Comparison of ENCODE assay signal across 14 cellular contexts in the genomic region with DNA sequence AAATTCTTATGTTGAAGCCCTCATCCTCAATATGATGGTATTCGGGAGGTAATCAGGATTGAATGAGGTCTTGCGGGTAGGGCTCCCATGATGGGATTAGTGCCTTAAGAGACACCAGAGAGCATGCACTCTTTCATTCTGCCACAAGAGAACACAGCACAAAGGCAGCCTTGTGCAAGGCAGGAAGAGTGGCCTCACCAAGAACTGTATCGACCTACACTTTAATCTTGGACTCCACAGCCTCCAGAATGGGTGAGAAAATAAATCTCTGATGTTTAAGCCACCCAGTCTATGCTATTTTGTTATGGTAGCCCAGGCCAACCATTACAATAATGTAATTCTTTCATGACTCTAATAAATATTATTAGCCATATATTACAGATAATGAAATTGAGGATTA. TPM values are rescaled to one million over a fixed set of nuclear protein-coding genes. Genes with fewer than 3 reads are reported as not detected.
DNase-seq lines count a peak whose midpoint lies in the region; ATAC-seq and TF ChIP-seq lines count a peak whose summit lies in the region.
"Had no signal": no experiment of that assay in that cellular context is flagged by ENCODE, and none has a peak within 500 bp of the region (broad histone marks: within the 10 kb centered on the region; RNA-seq: fewer than 3 reads in every experiment).

No MANE protein-coding gene starts in this region.

- H3K36me3 Mint-ChIP-seq in GM23338 (ENCODE audit: low read depth) (peaks cover 7% of the 10 kb centered on the region; the same call in 2 of the 3 replicates), neural crest cell (ENCODE audit: low read depth) (peaks cover 3% of the 10 kb centered on the region)
- H3K36me3 Mint-ChIP-seq in activated T-helper 17 cell treated with anti-CD3 and anti-CD28 coated beads, Interleukin-2, amount 50 U/mL, for 72 hours (ENCODE audit: low read depth): peaks cover 55% of the 10 kb centered on the region

- H3F3A ChIP-seq in GM23338 (replicated peaks; ENCODE audit: low read depth): no peaks in the 10 kb centered on the region

- peak; percentile 8 for DNase-seq in A673 (ENCODE audit: low spot score)
- DNase-seq in GM23338 (ENCODE audit: low spot score): peak; percentile 9
- peak; percentile 7 for DNase-seq in neural crest cell (ENCODE audit: low read depth, low spot score)
- no peak for DNase-seq in OCI-LY7 (ENCODE audit: low spot score)
- no peak for DNase-seq in GM19240 (ENCODE audit: insufficient read length, low spot score)
- DNase-seq: DMS79, Karpas-422, MM.1S, NCI-H1105 treated with DMSO at 0.1 percent for 48 hours, NCI-H1694 treated with DMSO at 0.1 percent for 48 hours, NCI-H226, NCI-H526 had no signal

- intact Hi-C loops in A673 (cut with micrococcal nuclease; ENCODE audit: unreplicated experiment): no loop called here
- intact Hi-C loops in OCI-LY7 (cut with micrococcal nuclease; ENCODE audit: unreplicated experiment): loop anchor here (10.0 kb wide), 1 partner anchor 414 kb away; a partner anchor contains a TSS

- H3K27me3 Mint-ChIP-seq in GM23338 (ENCODE audit: insufficient read depth, low read depth, poor library complexity) (no peaks in the 10 kb centered on the region), neural crest cell (ENCODE audit: low read depth) (no peaks in the 10 kb centered on the region)
- no peaks in the 10 kb centered on the region for H3K27me3 Mint-ChIP-seq in activated T-helper 17 cell treated with anti-CD3 and anti-CD28 coated beads, Interleukin-2, amount 50 U/mL, for 72 hours

- no peak overlapping the region for H3K4me3 Mint-ChIP-seq in GM23338
- peak overlapping the region; percentile 22 for H3K4me3 Mint-ChIP-seq in activated T-helper 17 cell treated with anti-CD3 and anti-CD28 coated beads, Interleukin-2, amount 50 U/mL, for 72 hours
- peak overlapping the region; percentile 70 for H3K4me3 Mint-ChIP-seq in neural crest cell

- no peaks in the 10 kb centered on the region for H3K4me1 Mint-ChIP-seq in GM23338
- peaks cover 27% of the 10 kb centered on the region for H3K4me1 Mint-ChIP-seq in activated T-helper 17 cell treated with anti-CD3 and anti-CD28 coated beads, Interleukin-2, amount 50 U/mL, for 72 hours
- H3K4me1 Mint-ChIP-seq in neural crest cell: peaks cover 11% of the 10 kb centered on the region

- H3K9me3 Mint-ChIP-seq in GM23338 (no peaks in the 10 kb centered on the region), neural crest cell (no peaks in the 10 kb centered on the region)
- no peaks in the 10 kb centered on the region for H3K9me3 Mint-ChIP-seq in activated T-helper 17 cell treated with anti-CD3 and anti-CD28 coated beads, Interleukin-2, amount 50 U/mL, for 72 hours

- BruUV-seq in A673 (replicated peaks; lab: Mats Ljungman, UMichigan): no TSS peak
- no TSS peak for BruUV-seq in OCI-LY7 (replicated peaks; lab: Mats Ljungman, UMichigan)

- H3K27me3 ChIP-seq in A673 (replicated peaks; ENCODE audit: insufficient read depth, low read depth, low read length, poor library complexity): no peaks in the 10 kb centered on the region
- H3K27me3 ChIP-seq in GM23338 (ENCODE audit: insufficient read depth): no peaks in the 10 kb centered on the region

- CTCF ChIA-PET in A673 (lab: Charles Lee) (no interaction called here), OCI-LY7 (lab: Charles Lee; ENCODE audit: unreplicated experiment) (no interaction called here)

- H3K9me3 ChIP-seq in A673 (ENCODE audit: low read depth, low read length, poor library complexity, severe bottlenecking) (no peaks in the 10 kb centered on the region), OCI-LY7 (ENCODE audit: low read length) (no peaks in the 10 kb centered on the region)

- H2AFZ ChIP-seq in GM23338: no peak overlapping the region
- no peak overlapping the region for H2AFZ ChIP-seq in OCI-LY7 (ENCODE audit: low read length)

- H3K27ac ChIP-seq in A673 (ENCODE audit: low read depth, low read length, poor library complexity, severe bottlenecking) (no peak overlapping the region), GM23338 (ENCODE audit: low read depth) (no peak overlapping the region), OCI-LY7 (ENCODE audit: low read depth, low read length, poor library complexity, severe bottlenecking) (no peak overlapping the region)

- H3K36me3 ChIP-seq in A673 (ENCODE audit: insufficient read depth, low read length, poor library complexity, severe bottlenecking): peaks cover 9% of the 10 kb centered on the region
- H3K36me3 ChIP-seq in GM23338 (ENCODE audit: insufficient read depth): no peaks in the 10 kb centered on the region
- H3K36me3 ChIP-seq in OCI-LY7 (ENCODE audit: insufficient read depth, low read length): peaks cover 52% of the 10 kb centered on the region

- TF ChIP-seq CTCF in A673 (conservative IDR thresholded peaks at IDR 0.05; ENCODE audit: low read depth, low read length): no peak
- TF ChIP-seq CTCF in GM23338 (conservative IDR thresholded peaks at IDR 0.05; ENCODE audit: low read depth in 2 of 2): no peak
- no peak for TF ChIP-seq CTCF in neural crest cell (conservative IDR thresholded peaks at IDR 0.05)
- no peak for TF ChIP-seq CTCF in OCI-LY7 (conservative IDR thresholded peaks at IDR 0.05; ENCODE audit: low read length)

- H3K4me1 ChIP-seq in A673 (ENCODE audit: insufficient read depth, low read length, poor library complexity, severe bottlenecking) (peaks cover 4% of the 10 kb centered on the region), GM23338 (ENCODE audit: insufficient read depth) (no peaks in the 10 kb centered on the region), OCI-LY7 (ENCODE audit: insufficient read depth, low read length, poor library complexity, severe bottlenecking) (no peaks in the 10 kb centered on the region)

- H3K4me3 ChIP-seq in A673 (ENCODE audit: low read depth, low read length, poor library complexity, severe bottlenecking) (no peak overlapping the region), GM23338 (no peak overlapping the region), OCI-LY7 (ENCODE audit: low read depth, low read length, poor library complexity, severe bottlenecking) (no peak overlapping the region)

- H3K79me2 ChIP-seq in GM23338 (replicated peaks; ENCODE audit: insufficient read depth): peaks cover 100% of the 10 kb centered on the region
- H3K79me2 ChIP-seq in OCI-LY7 (ENCODE audit: insufficient read depth, low read depth, low read length): peaks cover 98% of the 10 kb centered on the region

- POLR2A ChIA-PET in A673 (lab: Charles Lee; ENCODE audit: low non-redundant PET): no interaction called here
- POLR2A ChIA-PET in OCI-LY7 (lab: Charles Lee): no interaction called here

- H4K20me1 ChIP-seq in GM23338 (replicated peaks; ENCODE audit: insufficient read depth): peaks cover 55% of the 10 kb centered on the region
- peaks cover 25% of the 10 kb centered on the region; the same call in 1 of the 2 replicates for H4K20me1 ChIP-seq in OCI-LY7 (ENCODE audit: insufficient read depth, low read length)

- H3K9me2 ChIP-seq in GM23338 (ENCODE audit: insufficient read depth) (no peaks in the 10 kb centered on the region), OCI-LY7 (ENCODE audit: insufficient read depth, low read length) (no peaks in the 10 kb centered on the region)

- no peak overlapping the region for H3K27ac Mint-ChIP-seq in GM23338
- H3K27ac Mint-ChIP-seq in activated T-helper 17 cell treated with anti-CD3 and anti-CD28 coated beads, Interleukin-2, amount 50 U/mL, for 72 hours: peak overlapping the region; percentile 43
- no peak overlapping the region for H3K27ac Mint-ChIP-seq in neural crest cell (ENCODE audit: unreplicated experiment)

- H3K4me2 ChIP-seq in GM23338 (no peak overlapping the region), OCI-LY7 (ENCODE audit: low read length) (no peak overlapping the region)

- ATAC-seq in GM23338 (peak; percentile 65), GM21360 (IDR thresholded peaks at IDR 0.05; ENCODE audit: unreplicated experiment) (no peak)
- no peak for ATAC-seq in activated T-helper 17 cell treated with anti-CD3 and anti-CD28 coated beads, Interleukin-2, amount 50 U/mL, for 72 hours (replicated peaks)

TF ChIP-seq in GM23338, 12 proteins besides CTCF, POLR2A, EP300 and RAD21:
- TF ChIP-seq EZH2 (IDR thresholded peaks at IDR 0.05; ENCODE audit: low read depth, unreplicated experiment): no peak

RNA-seq across cellular contexts. Expression of a gene that starts 8.4 kb away (rescaled TPM):
- total RNA-seq in A673 (2021) (115 and 122 TPM in 2 replicates), neural crest cell (56.4 and 63.0 TPM in 2 replicates), OCI-LY7 (2022) (68.3 and 75.9 TPM in 2 replicates)
- 29.7 and 71.7 TPM in 2 replicates for total RNA-seq in GM23338 (2014; rRNA removed; shearing (Covaris generic))
- polyA plus RNA-seq in GM23338 (2016; fragmentation: Nextera tagmentation; extraction: Ambion mirVana): 1,042 and 1,089 TPM in 2 replicates
- 10 to 100 TPM; 23.5 to 28.2 TPM for total RNA-seq in activated T-helper 17 cell treated with anti-CD3 and anti-CD28 coated beads, Interleukin-2, amount 50 U/mL, for 72 hours
- total RNA-seq in OCI-LY7 (2014; rRNA removed; shearing (Covaris generic)): 89.8 and 201 TPM in 2 replicates

Comparison
In these comparisons a context has a peak if more than half of its experiments do, and no peak if none do; other contexts are left out.
1. DNase-seq: peak in A673 (single experiment), GM23338 (single experiment) and neural crest cell (single experiment); none in OCI-LY7 (single experiment) and GM19240 (single experiment).